Comparison of ENCODE assay signal across 2 cellular contexts in the genomic region with DNA sequence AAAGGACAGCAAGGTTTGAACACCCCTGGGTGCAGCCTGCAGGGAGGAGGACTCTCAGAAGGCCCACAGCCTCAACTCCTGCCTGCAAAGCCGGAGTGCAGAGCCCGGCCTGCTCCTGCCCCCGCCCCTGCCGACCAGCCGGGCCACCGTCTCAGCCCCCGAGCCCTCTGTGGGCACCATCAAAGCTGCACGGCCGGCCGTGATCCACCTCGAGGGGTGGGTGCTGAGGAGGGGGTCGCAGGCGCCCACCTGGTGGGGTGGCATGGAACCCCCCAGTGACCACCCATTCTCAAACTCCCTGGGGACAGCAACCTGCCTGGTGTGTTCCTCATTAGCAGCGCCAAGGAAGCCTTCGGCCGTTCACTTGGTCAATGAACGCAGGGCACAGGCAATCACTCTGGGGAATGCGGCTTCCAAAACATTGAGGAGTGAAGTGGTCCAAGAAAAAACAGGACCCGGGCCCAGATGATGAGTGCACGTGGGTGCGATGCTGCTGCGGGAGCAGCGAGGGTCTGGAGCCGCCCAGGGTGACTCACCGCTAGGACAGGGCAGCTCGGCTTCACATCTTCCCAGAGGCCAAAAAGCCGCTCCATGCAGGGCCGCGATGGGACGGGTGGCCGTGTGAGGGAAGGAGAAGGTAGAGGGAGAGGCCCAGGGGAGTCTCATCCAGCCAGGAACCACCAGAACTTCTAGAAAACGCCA.
TF ChIP-seq lines count a peak whose summit lies in the region.

No MANE protein-coding gene starts in this region.

TF ChIP-seq in K562, 482 proteins besides CTCF, POLR2A, EP300 and RAD21:
- TF ChIP-seq E2F3 (CRISPR knock-in tag; IDR thresholded peaks at IDR 0.05) (no peak), NCOA6 (IDR thresholded peaks at IDR 0.05) (no peak), AFF4 (CRISPR knock-in tag; IDR thresholded peaks at IDR 0.05) (no peak), TBL1XR1 (IDR thresholded peaks at IDR 0.05; ENCODE audit: low read length in 2 of 2) (no peak), PRPF4 (IDR thresholded peaks at IDR 0.05; ENCODE audit: insufficient read depth, low read depth, low read length, poor library complexity, severe bottlenecking) (no peak), ZNF24 (IDR thresholded peaks at IDR 0.05) (no peak), ZZZ3 (IDR thresholded peaks at IDR 0.05) (no peak), ZC3H4 (CRISPR knock-in tag; IDR thresholded peaks at IDR 0.05; ENCODE audit: borderline replicate concordance) (no peak), PML (IDR thresholded peaks at IDR 0.05; ENCODE audit: low read length) (no peak)

TF ChIP-seq in HepG2, 621 proteins besides CTCF, POLR2A, EP300 and RAD21 (continued from another document):
- TF ChIP-seq, protein P1, sequence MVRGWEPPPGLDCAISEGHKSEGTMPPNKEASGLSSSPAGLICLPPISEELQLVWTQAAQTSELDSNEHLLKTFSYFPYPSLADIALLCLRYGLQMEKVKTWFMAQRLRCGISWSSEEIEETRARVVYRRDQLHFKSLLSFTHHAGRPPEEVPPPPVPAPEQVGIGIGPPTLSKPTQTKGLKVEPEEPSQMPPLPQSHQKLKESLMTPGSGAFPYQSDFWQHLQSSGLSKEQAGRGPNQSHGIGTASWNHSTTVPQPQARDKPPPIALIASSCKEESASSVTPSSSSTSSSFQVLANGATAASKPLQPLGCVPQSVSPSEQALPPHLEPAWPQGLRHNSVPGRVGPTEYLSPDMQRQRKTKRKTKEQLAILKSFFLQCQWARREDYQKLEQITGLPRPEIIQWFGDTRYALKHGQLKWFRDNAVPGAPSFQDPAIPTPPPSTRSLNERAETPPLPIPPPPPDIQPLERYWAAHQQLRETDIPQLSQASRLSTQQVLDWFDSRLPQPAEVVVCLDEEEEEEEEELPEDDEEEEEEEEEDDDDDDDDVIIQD (CRISPR knock-in tag; IDR thresholded peaks at IDR 0.05; ENCODE audit: low read depth), result no peak
- no peak for TF ChIP-seq HOXA9 (CRISPR knock-in tag; IDR thresholded peaks at IDR 0.05; ENCODE audit: borderline replicate concordance)
- TF ChIP-seq HDAC2 (CRISPR knock-in tag; IDR thresholded peaks at IDR 0.05), result no peak
- no peak for TF ChIP-seq ZNF883 (CRISPR knock-in tag; IDR thresholded peaks at IDR 0.05; ENCODE audit: not compliant biosample characterization)
- TF ChIP-seq, protein P2, sequence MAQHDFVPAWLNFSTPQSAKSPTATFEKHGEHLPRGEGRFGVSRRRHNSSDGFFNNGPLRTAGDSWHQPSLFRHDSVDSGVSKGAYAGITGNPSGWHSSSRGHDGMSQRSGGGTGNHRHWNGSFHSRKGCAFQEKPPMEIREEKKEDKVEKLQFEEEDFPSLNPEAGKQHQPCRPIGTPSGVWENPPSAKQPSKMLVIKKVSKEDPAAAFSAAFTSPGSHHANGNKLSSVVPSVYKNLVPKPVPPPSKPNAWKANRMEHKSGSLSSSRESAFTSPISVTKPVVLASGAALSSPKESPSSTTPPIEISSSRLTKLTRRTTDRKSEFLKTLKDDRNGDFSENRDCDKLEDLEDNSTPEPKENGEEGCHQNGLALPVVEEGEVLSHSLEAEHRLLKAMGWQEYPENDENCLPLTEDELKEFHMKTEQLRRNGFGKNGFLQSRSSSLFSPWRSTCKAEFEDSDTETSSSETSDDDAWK (CRISPR knock-in tag; IDR thresholded peaks at IDR 0.05), result no peak
- TF ChIP-seq MIER2 (CRISPR knock-in tag; IDR thresholded peaks at IDR 0.05), result no peak
- no peak for TF ChIP-seq HNRNPH1 (optimal IDR thresholded peaks at IDR 0.05; ENCODE audit: low read depth, low read length)
- TF ChIP-seq NPAS2 (CRISPR knock-in tag; IDR thresholded peaks at IDR 0.05; ENCODE audit: borderline replicate concordance), result no peak
- no peak for TF ChIP-seq HMGXB3 (CRISPR knock-in tag; IDR thresholded peaks at IDR 0.05; ENCODE audit: borderline replicate concordance)
- TF ChIP-seq NFIB (CRISPR knock-in tag; IDR thresholded peaks at IDR 0.05; ENCODE audit: borderline replicate concordance), result no peak
- TF ChIP-seq SATB2 (CRISPR knock-in tag; IDR thresholded peaks at IDR 0.05), result no peak
TF ChIP-seq in HepG2: peak in this region for 0.
